In the genomic region with DNA sequence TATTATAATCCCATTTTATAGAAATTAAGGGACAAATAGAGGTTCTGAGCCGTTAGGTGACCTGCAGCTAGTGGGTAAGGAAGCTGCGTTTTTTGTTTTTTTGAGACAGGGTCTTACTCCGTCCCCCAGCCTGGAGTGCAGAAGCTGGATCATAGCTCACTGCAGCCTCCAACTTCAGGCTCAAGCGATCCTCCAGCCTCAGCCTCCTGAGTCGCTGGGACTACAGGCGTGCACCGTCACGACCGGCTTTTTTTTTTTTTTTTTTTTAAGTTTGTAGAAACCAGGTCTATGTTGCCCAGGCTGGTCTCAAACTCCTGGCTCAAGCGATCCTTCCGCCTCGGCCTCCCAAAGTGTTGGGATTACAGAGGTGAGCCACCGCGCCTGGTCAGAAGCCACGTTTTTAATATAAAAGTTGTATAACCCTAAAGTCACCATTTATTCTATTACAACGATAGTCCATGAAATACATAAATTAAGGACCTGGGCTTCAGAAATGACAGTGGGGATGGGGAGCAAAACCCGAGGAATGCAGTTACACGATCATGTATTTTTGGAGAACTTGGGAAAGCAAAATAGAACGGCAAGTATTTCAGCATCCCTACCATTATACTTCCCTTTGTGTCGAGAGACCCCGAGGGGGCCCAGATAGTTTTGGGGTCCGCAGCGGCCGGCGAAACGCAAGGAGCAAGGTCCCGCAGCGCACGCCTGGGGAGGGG, we compare ENCODE assay signal across 7 cellular contexts. TPM values are rescaled to one million over a fixed set of nuclear protein-coding genes. Genes with fewer than 3 reads are reported as not detected.
DNase-seq lines count a peak whose midpoint lies in the region; ATAC-seq and TF ChIP-seq lines count a peak whose summit lies in the region.

No MANE protein-coding gene starts in this region.

- no peak for TF ChIP-seq CTCF in fibroblast of mammary gland (conservative IDR thresholded peaks at IDR 0.05; ENCODE audit: control insufficient read depth, insufficient read depth, low read depth, low read length)

- ATAC-seq in GM21367 (IDR thresholded peaks at IDR 0.05; ENCODE audit: unreplicated experiment) (peak; percentile 3), HG02884 (IDR thresholded peaks at IDR 0.05; ENCODE audit: unreplicated experiment) (no peak), HG02840 (IDR thresholded peaks at IDR 0.05; ENCODE audit: low FRiP score, unreplicated experiment) (no peak), GM21528 (IDR thresholded peaks at IDR 0.05; ENCODE audit: low FRiP score, unreplicated experiment) (no peak)

- H3K4me3 ChIP-seq in fibroblast of mammary gland (ENCODE audit: control insufficient read depth, low read depth, low read length): peak overlapping the region; percentile 93
- H3K4me3 ChIP-seq in skeletal muscle cell (ENCODE audit: low read depth, low read length): peak overlapping the region; percentile 98

- DNase-seq in RPMI7951 (ENCODE audit: low read depth) (peak; percentile 2), fibroblast of mammary gland (ENCODE audit: low read depth) (no peak), skeletal muscle cell (ENCODE audit: low read depth) (no peak)

RNA-seq across cellular contexts. Expression of a gene that starts 0.6 kb away (rescaled TPM):
- 30.9 and 31.7 TPM in 2 replicates for total RNA-seq in RPMI7951 (2014; rRNA removed; shearing (Covaris generic))

RNA-seq across cellular contexts. Expression of a gene that starts 27.1 kb away (rescaled TPM):
- not detected in 2 replicates for total RNA-seq in RPMI7951 (2014; rRNA removed; shearing (Covaris generic))

RNA-seq across cellular contexts. Expression of a gene that starts 59.2 kb away (rescaled TPM):
- total RNA-seq in RPMI7951 (2014; rRNA removed; shearing (Covaris generic)): under 0.01 TPM in 1 of 2 replicates, not detected in the other
